In the genomic region with DNA sequence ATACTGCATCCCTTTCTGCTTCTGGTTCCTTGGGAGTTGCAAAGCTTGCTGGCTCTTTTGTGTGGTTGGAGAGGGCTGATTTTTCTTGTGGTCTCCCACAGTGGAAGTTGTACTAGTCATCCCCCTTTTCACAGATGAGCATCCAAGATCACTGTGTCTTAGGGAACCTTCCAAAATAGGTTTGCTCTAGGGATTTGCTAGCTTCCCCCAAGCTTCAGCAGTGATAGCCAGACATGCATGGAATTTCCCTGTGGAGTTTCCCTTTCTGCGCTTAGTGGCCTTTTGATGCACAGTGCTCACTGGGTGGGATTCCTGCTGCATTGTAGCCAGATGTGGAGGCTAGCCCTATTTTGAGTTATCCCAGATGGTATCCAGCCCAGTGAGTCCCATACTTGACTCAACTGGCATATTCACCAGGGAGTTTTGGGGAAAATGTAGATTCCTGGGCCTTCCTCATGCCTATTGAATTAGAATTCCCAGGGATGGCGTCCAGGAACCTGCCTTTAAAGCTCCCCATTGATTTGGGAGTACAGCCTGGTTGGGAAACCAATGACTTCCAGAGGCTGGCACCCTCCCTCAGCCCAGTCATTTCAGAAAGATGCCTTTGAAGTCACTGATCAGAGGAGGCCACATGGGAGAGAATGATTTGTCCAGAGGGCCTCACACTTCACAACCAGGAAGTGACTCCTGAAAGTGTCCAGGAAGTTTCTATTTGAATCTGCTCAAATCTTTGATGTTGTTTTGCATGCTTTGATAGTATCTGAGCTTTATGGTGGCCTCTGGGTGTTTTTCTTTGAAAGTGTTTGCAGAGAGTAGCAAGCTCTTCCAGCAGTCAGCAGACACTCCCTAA, we compare ENCODE assay signal across 1 cellular context.
TF ChIP-seq lines count a peak whose summit lies in the region.

No MANE protein-coding gene starts in this region.

TF ChIP-seq in K562, 482 proteins besides CTCF, POLR2A, EP300 and RAD21 (continued from another document):
- TF ChIP-seq, protein P1, sequence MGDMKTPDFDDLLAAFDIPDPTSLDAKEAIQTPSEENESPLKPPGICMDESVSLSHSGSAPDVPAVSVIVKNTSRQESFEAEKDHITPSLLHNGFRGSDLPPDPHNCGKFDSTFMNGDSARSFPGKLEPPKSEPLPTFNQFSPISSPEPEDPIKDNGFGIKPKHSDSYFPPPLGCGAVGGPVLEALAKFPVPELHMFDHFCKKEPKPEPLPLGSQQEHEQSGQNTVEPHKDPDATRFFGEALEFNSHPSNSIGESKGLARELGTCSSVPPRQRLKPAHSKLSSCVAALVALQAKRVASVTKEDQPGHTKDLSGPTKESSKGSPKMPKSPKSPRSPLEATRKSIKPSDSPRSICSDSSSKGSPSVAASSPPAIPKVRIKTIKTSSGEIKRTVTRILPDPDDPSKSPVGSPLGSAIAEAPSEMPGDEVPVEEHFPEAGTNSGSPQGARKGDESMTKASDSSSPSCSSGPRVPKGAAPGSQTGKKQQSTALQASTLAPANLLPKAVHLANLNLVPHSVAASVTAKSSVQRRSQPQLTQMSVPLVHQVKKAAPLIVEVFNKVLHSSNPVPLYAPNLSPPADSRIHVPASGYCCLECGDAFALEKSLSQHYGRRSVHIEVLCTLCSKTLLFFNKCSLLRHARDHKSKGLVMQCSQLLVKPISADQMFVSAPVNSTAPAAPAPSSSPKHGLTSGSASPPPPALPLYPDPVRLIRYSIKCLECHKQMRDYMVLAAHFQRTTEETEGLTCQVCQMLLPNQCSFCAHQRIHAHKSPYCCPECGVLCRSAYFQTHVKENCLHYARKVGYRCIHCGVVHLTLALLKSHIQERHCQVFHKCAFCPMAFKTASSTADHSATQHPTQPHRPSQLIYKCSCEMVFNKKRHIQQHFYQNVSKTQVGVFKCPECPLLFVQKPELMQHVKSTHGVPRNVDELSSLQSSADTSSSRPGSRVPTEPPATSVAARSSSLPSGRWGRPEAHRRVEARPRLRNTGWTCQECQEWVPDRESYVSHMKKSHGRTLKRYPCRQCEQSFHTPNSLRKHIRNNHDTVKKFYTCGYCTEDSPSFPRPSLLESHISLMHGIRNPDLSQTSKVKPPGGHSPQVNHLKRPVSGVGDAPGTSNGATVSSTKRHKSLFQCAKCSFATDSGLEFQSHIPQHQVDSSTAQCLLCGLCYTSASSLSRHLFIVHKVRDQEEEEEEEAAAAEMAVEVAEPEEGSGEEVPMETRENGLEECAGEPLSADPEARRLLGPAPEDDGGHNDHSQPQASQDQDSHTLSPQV (IDR thresholded peaks at IDR 0.05): 0 out of 2 replicates have a peak, but pooled peaks have one; percentile 30
- no peak for TF ChIP-seq POLR2H (tag; IDR thresholded peaks at IDR 0.05; ENCODE audit: low read depth)
